Comparison of ENCODE assay signal across 14 cellular contexts in the genomic region with DNA sequence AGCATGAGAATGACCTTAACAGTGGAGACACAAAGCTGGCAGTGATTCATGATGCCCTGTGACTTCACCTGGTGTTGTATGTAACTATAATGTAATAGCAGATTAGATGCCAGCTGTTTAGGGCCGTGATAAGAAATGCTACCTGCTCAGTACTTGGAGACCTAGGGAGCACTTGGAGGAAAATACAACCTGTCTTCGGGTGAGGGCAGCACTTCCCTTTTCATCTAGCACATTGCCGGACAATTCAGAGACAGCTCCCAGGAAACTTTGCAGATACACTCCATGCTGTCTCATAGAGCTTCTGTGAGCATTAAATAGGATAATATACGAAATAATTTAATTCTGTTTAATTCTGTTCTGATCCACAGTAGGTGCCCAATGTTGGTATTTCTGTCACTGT.
DNase-seq lines count a peak whose midpoint lies in the region; ATAC-seq and TF ChIP-seq lines count a peak whose summit lies in the region.
"Had no signal": no experiment of that assay in that cellular context is flagged by ENCODE, and none has a peak within 500 bp of the region (broad histone marks: within the 10 kb centered on the region; RNA-seq: fewer than 3 reads in every experiment).

No MANE protein-coding gene starts in this region.

- no peaks in the 10 kb centered on the region for H3F3A ChIP-seq in PC-3 (ENCODE audit: low read length, unreplicated experiment)

- intact Hi-C loops in PC-3 (cut with micrococcal nuclease) (no loop called here), left colon (cut with DNase I, micrococcal nuclease) (no loop called here)

- no peaks in the 10 kb centered on the region for H3K27me3 ChIP-seq in PC-3 (ENCODE audit: low read length)
- H3K27me3 ChIP-seq: BLaER1 had no signal

- peaks cover 6% of the 10 kb centered on the region; the same call in 1 of the 2 replicates for H3K4me1 ChIP-seq in PC-3 (ENCODE audit: insufficient read depth, low read length)
- H3K4me1 ChIP-seq: BLaER1, Caco-2 had no signal

- H3K27ac ChIP-seq in PC-3 (ENCODE audit: low read length): no peak overlapping the region
- H3K27ac ChIP-seq: BLaER1 had no signal

- H3K36me3 ChIP-seq in PC-3 (ENCODE audit: low read depth, low read length): no peaks in the 10 kb centered on the region
- H3K36me3 ChIP-seq: BLaER1 had no signal

- peak; percentile 49; the same call in 1 of the 2 replicates for ATAC-seq in PC-3
- peak; percentile 90 for ATAC-seq in left colon
- ATAC-seq in HG03045 (IDR thresholded peaks at IDR 0.05; ENCODE audit: unreplicated experiment): no peak

- no peaks in the 10 kb centered on the region for H3K9me2 ChIP-seq in PC-3 (replicated peaks; ENCODE audit: low read length)

- no peaks in the 10 kb centered on the region for H3K79me2 ChIP-seq in PC-3 (ENCODE audit: low read length)

- no peak overlapping the region for H3K9ac ChIP-seq in PC-3 (ENCODE audit: low read length)
- H3K9ac ChIP-seq: BLaER1 had no signal

- POLR2A ChIA-PET in PC-3 (lab: Charles Lee; ENCODE audit: unreplicated experiment): no interaction called here

- H3K9me3 ChIP-seq in PC-3 (ENCODE audit: low read length): no peaks in the 10 kb centered on the region
- H3K9me3 ChIP-seq: BLaER1, Caco-2 had no signal

- H2AFZ ChIP-seq in PC-3 (ENCODE audit: low read length): no peak overlapping the region

- BruUV-seq in PC-3 (replicated peaks; lab: Mats Ljungman, UMichigan): no TSS peak

- no peak overlapping the region for H3K4me3 ChIP-seq in PC-3 (ENCODE audit: low read length)
- H3K4me3 ChIP-seq: BLaER1 had no signal

- TF ChIP-seq CTCF in PC-3 (conservative IDR thresholded peaks at IDR 0.05; ENCODE audit: low read depth, low read length): no peak

- DNase-seq in NCI-H82 (lab: John Stamatoyannopoulos, UW): peak; percentile 9
- DNase-seq in NCI-H82 treated with DMSO at 0.1 percent for 48 hours (lab: John Stamatoyannopoulos, UW; ENCODE audit: unreplicated experiment): no peak
- DNase-seq in PC-3: peak; percentile 7
- DNase-seq in left colon: peak in 1 of 2 donors; percentile 10
- DNase-seq in amniotic stem cell (lab: John Stamatoyannopoulos, UW): no peak
- DNase-seq in stimulated activated naive CD4-positive, alpha-beta T cell (lab: John Stamatoyannopoulos, UW): no peak
- no peak for DNase-seq in SW480 (ENCODE audit: low spot score)
- DNase-seq: 8988T; AML-193; CD8-positive, alpha-beta memory T cell; H7 had no signal

- H3K4me2 ChIP-seq in PC-3 (ENCODE audit: low read length): no peak overlapping the region
- H3K4me2 ChIP-seq: BLaER1 had no signal

- CTCF ChIA-PET in PC-3 (lab: Charles Lee): interaction anchor here (1.1 kb wide), 1 partner anchor 325 kb away, joined by 3 read pairs; no protein-coding TSS in a partner anchor

- H4K20me1 ChIP-seq in PC-3 (ENCODE audit: low read length): no peaks in the 10 kb centered on the region
- H4K20me1 ChIP-seq: BLaER1 had no signal

Comparison
In these comparisons a context has a peak if more than half of its experiments do, and no peak if none do; other contexts are left out.
1. DNase-seq: peak in NCI-H82 (single experiment) and PC-3 (single experiment); none in NCI-H82 treated with DMSO at 0.1 percent for 48 hours (single experiment), amniotic stem cell (single experiment), stimulated activated naive CD4-positive, alpha-beta T cell (0 of 6) and SW480 (single experiment).